In genomic region chrX:151779258-151779657, GRCh38 we compare ENCODE assay signal across 10 cellular contexts. TPM values are rescaled to one million over a fixed set of nuclear protein-coding genes. Genes with fewer than 3 reads are reported as not detected.
"Had no signal": no experiment of that assay in that cellular context is flagged by ENCODE, and none has a peak within 500 bp of the region (broad histone marks: within the 10 kb centered on the region; RNA-seq: fewer than 3 reads in every experiment).

No MANE protein-coding gene starts in this region.

- H3K27ac Mint-ChIP-seq: HFFc6 had no signal

- ATAC-seq: HCT116, K562 had no signal

- H3K4me3 ChIP-seq: GM23248, HAP-1, K562 had no signal

- H3K9me3 ChIP-seq: HAP-1 had no signal

- H3K36me3 ChIP-seq: HAP-1 had no signal

- H3K4me3 Mint-ChIP-seq: HFFc6 had no signal

- H3K4me1 ChIP-seq: HAP-1 had no signal

- H3K27ac ChIP-seq: GM23248 had no signal

- DNase-seq: GM23248, GOT3, H7, HFFc6, IMR-90 had no signal

RNA-seq across cellular contexts. Expression of gene CNGA2, which starts 44.7 kb away (rescaled TPM):
- total RNA-seq: GM23248, H4, H7, HFFc6, HT-29, IMR-90, K562 had no signal
- polyA plus RNA-seq: GM23248, IMR-90, K562 had no signal
